ENCODE assay signal across 8 cellular contexts in genomic region chr6:111873178-111874029, GRCh38. TPM values are rescaled to one million over a fixed set of nuclear protein-coding genes. Genes with fewer than 3 reads are reported as not detected.
DNase-seq lines count a peak whose midpoint lies in the region; ATAC-seq and TF ChIP-seq lines count a peak whose summit lies in the region.

Gene FYN (minus strand): TSS chr6:111873452. CDS start chr6:111720051, 153,401 bp downstream.

- peaks cover 0 to 34% (median 4%) of the 10 kb centered on the region in 3 donors for H3K4me1 ChIP-seq in gastroesophageal sphincter

- peaks cover 32% of the 10 kb centered on the region for H3K4me1 Mint-ChIP-seq in activated naive CD4-positive, alpha-beta T cell treated with anti-CD3 and anti-CD28 coated beads for 36 hours (ENCODE audit: low read depth)

- H3K27ac Mint-ChIP-seq in activated naive CD4-positive, alpha-beta T cell treated with anti-CD3 and anti-CD28 coated beads for 36 hours = peak within 1 kb of the TSS; percentile 97

- peaks cover 32% of the 10 kb centered on the region for H3K27me3 ChIP-seq in gastroesophageal sphincter

- peak; percentile 100 for ATAC-seq in gastroesophageal sphincter

- DNase-seq in GM03348 (ENCODE audit: low spot score) (peak; percentile 100), HFF-Myc (ENCODE audit: extremely low read depth, low read depth) (peak; percentile 65), NAMALWA (ENCODE audit: low spot score) (peak; percentile 98), SK-N-DZ (ENCODE audit: low spot score) (peak; percentile 98), non-pigmented ciliary epithelial cell (ENCODE audit: low read depth) (peak; percentile 76), superior temporal gyrus (ENCODE audit: extremely low spot score) (peak; percentile 98)
- peak; percentile 99 for DNase-seq in activated naive CD4-positive, alpha-beta T cell treated with anti-CD3 and anti-CD28 coated beads for 36 hours

- no peaks in the 10 kb centered on the region for H3K9me3 ChIP-seq in gastroesophageal sphincter

- H3K4me3 ChIP-seq in HFF-Myc (replicated peaks; ENCODE audit: low read depth, low read length) (peak within 1 kb of the TSS; percentile 62), gastroesophageal sphincter (peak within 1 kb of the TSS; percentile 55 to 86)

- H3K9me3 Mint-ChIP-seq in activated naive CD4-positive, alpha-beta T cell treated with anti-CD3 and anti-CD28 coated beads for 36 hours = no peaks in the 10 kb centered on the region

- H3K36me3 Mint-ChIP-seq in activated naive CD4-positive, alpha-beta T cell treated with anti-CD3 and anti-CD28 coated beads for 36 hours (ENCODE audit: low read depth) = peaks cover 21% of the 10 kb centered on the region

- TF ChIP-seq CTCF in HFF-Myc (IDR thresholded peaks at IDR 0.05; ENCODE audit: low read depth, low read length, missing control alignments) (no peak), gastroesophageal sphincter (IDR thresholded peaks at IDR 0.05) (peak in 3 of 4 experiments; percentile 56 to 81 (median 80))

- peak; percentile 73 to 80 for TF ChIP-seq POLR2A in gastroesophageal sphincter (IDR thresholded peaks at IDR 0.05)

- intact Hi-C loops in activated naive CD4-positive, alpha-beta T cell treated with anti-CD3 and anti-CD28 coated beads for 36 hours (cut with micrococcal nuclease) = loop anchor here (1.0 to 5.0 kb wide), 13 partner anchors 8 to 1056 kb away; partner anchors contain the start of genes CDK19, FAM229B, GTF3C6 and REV3L

- H3K27me3 Mint-ChIP-seq in activated naive CD4-positive, alpha-beta T cell treated with anti-CD3 and anti-CD28 coated beads for 36 hours (ENCODE audit: low read depth) = no peaks in the 10 kb centered on the region

- H3K36me3 ChIP-seq in gastroesophageal sphincter = no peaks in the 10 kb centered on the region

- CTCF ChIA-PET in activated naive CD4-positive, alpha-beta T cell treated with anti-CD3 and anti-CD28 coated beads for 36 hours (lab: Charles Lee) = interaction anchor here (0.6 to 1.7 kb wide), 12 partner anchors 68 to 163 kb away, joined by 3 to 14 read pairs (median 3); no protein-coding TSS in a partner anchor

- H3K4me3 Mint-ChIP-seq in activated naive CD4-positive, alpha-beta T cell treated with anti-CD3 and anti-CD28 coated beads for 36 hours = peak within 1 kb of the TSS; percentile 96

- WGBS in gastroesophageal sphincter (ENCODE audit: low coverage in 1 of 2), 2 donors = 0 to 1% methylated on average over 13 to 15 of the region's 75 CpGs

- peak within 1 kb of the TSS; percentile 21 to 88 (median 84) for H3K27ac ChIP-seq in gastroesophageal sphincter

- TF ChIP-seq EP300 in gastroesophageal sphincter (IDR thresholded peaks at IDR 0.05) = no peak

RNA-seq across cellular contexts. Expression of gene FYN, which starts in this region (rescaled TPM):
- 122 and 147 TPM in 2 replicates for polyA plus RNA-seq in SK-N-DZ (2014; cell fraction: cytosol; rRNA removed)
- polyA plus RNA-seq in SK-N-DZ (2014; cell fraction: nucleus; rRNA removed) = 64.5 and 79.5 TPM in 2 replicates
- total RNA-seq in activated naive CD4-positive, alpha-beta T cell treated with anti-CD3 and anti-CD28 coated beads for 36 hours = 100 to 1,000 TPM; 236 to 244 TPM
- 100 to 1,000 TPM in 1 of 4 donors, 10 to 100 TPM in 3; 58.6 to 101 (median 69.9) TPM for total RNA-seq in gastroesophageal sphincter

Comparison
In these comparisons a context has a peak if more than half of its experiments do, and no peak if none do; other contexts are left out.
1. Peak in every context shown above with its lines: DNase-seq, ATAC-seq, H3K4me3 ChIP-seq and H3K27ac ChIP-seq.